ENCODE assay signal across 8 cellular contexts in genomic region chr12:89960011-89960507, GRCh38.
DNase-seq lines count a peak whose midpoint lies in the region; ATAC-seq and TF ChIP-seq lines count a peak whose summit lies in the region.

No MANE protein-coding gene starts in this region.

- no peaks in the 10 kb centered on the region for H3K9me2 ChIP-seq in SK-N-SH

- no peak overlapping the region for H3K4me2 ChIP-seq in SK-N-SH

- no peak for TF ChIP-seq POLR2A in sigmoid colon (IDR thresholded peaks at IDR 0.05)

- no peaks in the 10 kb centered on the region for H4K20me1 ChIP-seq in SK-N-SH (ENCODE audit: insufficient read depth)

- H3K4me3 ChIP-seq in sigmoid colon (no peak overlapping the region), SK-N-SH (ENCODE audit: low read depth in 2 of 2, low read length in 1 of 2) (no peak overlapping the region)

- intact Hi-C loops in sigmoid colon (cut with DNase I): no loop called here

- TF ChIP-seq EP300 in sigmoid colon (IDR thresholded peaks at IDR 0.05) (no peak), SK-N-SH (IDR thresholded peaks at IDR 0.05; ENCODE audit: borderline replicate concordance in 1 of 2, low read depth in 1 of 2, low read length in 1 of 2) (no peak)

- H3K9me3 ChIP-seq in sigmoid colon: no peaks in the 10 kb centered on the region
- H3K9me3 ChIP-seq in SK-N-SH: no peaks in the 10 kb centered on the region

- H3F3A ChIP-seq in SK-N-SH (replicated peaks; ENCODE audit: insufficient read depth): no peaks in the 10 kb centered on the region

- CTCF ChIA-PET in SK-N-SH (lab: Yijun Ruan, JAX): no interaction called here

- H3K4me1 ChIP-seq in sigmoid colon: peaks cover 0 to 6% (median 0%) of the 10 kb centered on the region in 4 donors
- H3K4me1 ChIP-seq in SK-N-SH (ENCODE audit: control insufficient read depth in 1 of 2, insufficient read depth in 2 of 2, low read depth in 1 of 2, low read length in 1 of 2): peaks cover 0 to 3% of the 10 kb centered on the region in 2 experiments; a peak in 3 of 4 replicates

- H3K27me3 ChIP-seq in sigmoid colon: no peaks in the 10 kb centered on the region
- no peaks in the 10 kb centered on the region for H3K27me3 ChIP-seq in SK-N-SH (ENCODE audit: insufficient read depth)

- no peaks in the 10 kb centered on the region for H3K79me2 ChIP-seq in SK-N-SH (ENCODE audit: insufficient read depth)

- peak; percentile 91 for ATAC-seq in GM18499 (IDR thresholded peaks at IDR 0.05; ENCODE audit: insufficient read depth, unreplicated experiment)
- ATAC-seq in GM21447 (IDR thresholded peaks at IDR 0.05; ENCODE audit: unreplicated experiment): peak; percentile 97
- ATAC-seq in HG03565 (IDR thresholded peaks at IDR 0.05; ENCODE audit: unreplicated experiment): peak; percentile 95

- no peak overlapping the region for H3K27ac ChIP-seq in sigmoid colon
- H3K27ac ChIP-seq in SK-N-SH (ENCODE audit: low read depth in 2 of 2, low read length in 1 of 2): no peak overlapping the region

- TF ChIP-seq RAD21 in SK-N-SH (IDR thresholded peaks at IDR 0.05; ENCODE audit: low read length): no peak

- TF ChIP-seq CTCF in sigmoid colon (IDR thresholded peaks at IDR 0.05): no peak
- no peak for TF ChIP-seq CTCF in SK-N-SH (IDR thresholded peaks at IDR 0.05)

- H3K9ac ChIP-seq in SK-N-SH: no peak overlapping the region

- POLR2A ChIA-PET in SK-N-SH (lab: Yijun Ruan, JAX): no interaction called here

- no peak overlapping the region; the same call in 1 of the 2 replicates for H2AFZ ChIP-seq in SK-N-SH (ENCODE audit: low read depth)

- H3K36me3 ChIP-seq in sigmoid colon (no peaks in the 10 kb centered on the region), SK-N-SH (replicated peaks in 1 of 2; ENCODE audit: control insufficient read depth in 1 of 2, insufficient read depth in 2 of 2, low read length in 1 of 2) (no peaks in the 10 kb centered on the region)

- DNase-seq in kidney glomerular epithelial cell (lab: John Stamatoyannopoulos, UW): peak; percentile 50
- no peak for DNase-seq in sigmoid colon
- no peak for DNase-seq in SK-N-SH
- no peak for DNase-seq in germinal center (ENCODE audit: low spot score)
- no peak for DNase-seq in DMS 273 treated with DMSO at 0.1 percent for 48 hours (lab: John Stamatoyannopoulos, UW)

- 43 to 61% methylated on average over 2 of the region's 2 CpGs for WGBS in sigmoid colon, 2 donors
- 80% methylated on average over 2 of the region's 2 CpGs for WGBS in SK-N-SH (ENCODE audit: low lambda C conversion rate)

TF ChIP-seq in SK-N-SH, 30 proteins besides CTCF, POLR2A, EP300 and RAD21:
- TF ChIP-seq GABPA (IDR thresholded peaks at IDR 0.05; ENCODE audit: low read depth) (no peak), TCF12 (IDR thresholded peaks at IDR 0.05) (no peak), PBX3 (IDR thresholded peaks at IDR 0.05) (no peak), FOXM1 (IDR thresholded peaks at IDR 0.05; ENCODE audit: low read depth) (no peak), MEF2A (IDR thresholded peaks at IDR 0.05; ENCODE audit: borderline replicate concordance, low read depth) (no peak), SIN3A (IDR thresholded peaks at IDR 0.05; ENCODE audit: borderline replicate concordance, low read depth, low read length) (no peak), MXI1 (IDR thresholded peaks at IDR 0.05; ENCODE audit: low read depth, low read length) (no peak), NRF1 (IDR thresholded peaks at IDR 0.05; ENCODE audit: low read depth, low read length) (no peak)
- TF ChIP-seq, protein P1, sequence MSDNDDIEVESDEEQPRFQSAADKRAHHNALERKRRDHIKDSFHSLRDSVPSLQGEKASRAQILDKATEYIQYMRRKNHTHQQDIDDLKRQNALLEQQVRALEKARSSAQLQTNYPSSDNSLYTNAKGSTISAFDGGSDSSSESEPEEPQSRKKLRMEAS (IDR thresholded peaks at IDR 0.05; ENCODE audit: low read depth): no peak
- TF ChIP-seq, protein P2, sequence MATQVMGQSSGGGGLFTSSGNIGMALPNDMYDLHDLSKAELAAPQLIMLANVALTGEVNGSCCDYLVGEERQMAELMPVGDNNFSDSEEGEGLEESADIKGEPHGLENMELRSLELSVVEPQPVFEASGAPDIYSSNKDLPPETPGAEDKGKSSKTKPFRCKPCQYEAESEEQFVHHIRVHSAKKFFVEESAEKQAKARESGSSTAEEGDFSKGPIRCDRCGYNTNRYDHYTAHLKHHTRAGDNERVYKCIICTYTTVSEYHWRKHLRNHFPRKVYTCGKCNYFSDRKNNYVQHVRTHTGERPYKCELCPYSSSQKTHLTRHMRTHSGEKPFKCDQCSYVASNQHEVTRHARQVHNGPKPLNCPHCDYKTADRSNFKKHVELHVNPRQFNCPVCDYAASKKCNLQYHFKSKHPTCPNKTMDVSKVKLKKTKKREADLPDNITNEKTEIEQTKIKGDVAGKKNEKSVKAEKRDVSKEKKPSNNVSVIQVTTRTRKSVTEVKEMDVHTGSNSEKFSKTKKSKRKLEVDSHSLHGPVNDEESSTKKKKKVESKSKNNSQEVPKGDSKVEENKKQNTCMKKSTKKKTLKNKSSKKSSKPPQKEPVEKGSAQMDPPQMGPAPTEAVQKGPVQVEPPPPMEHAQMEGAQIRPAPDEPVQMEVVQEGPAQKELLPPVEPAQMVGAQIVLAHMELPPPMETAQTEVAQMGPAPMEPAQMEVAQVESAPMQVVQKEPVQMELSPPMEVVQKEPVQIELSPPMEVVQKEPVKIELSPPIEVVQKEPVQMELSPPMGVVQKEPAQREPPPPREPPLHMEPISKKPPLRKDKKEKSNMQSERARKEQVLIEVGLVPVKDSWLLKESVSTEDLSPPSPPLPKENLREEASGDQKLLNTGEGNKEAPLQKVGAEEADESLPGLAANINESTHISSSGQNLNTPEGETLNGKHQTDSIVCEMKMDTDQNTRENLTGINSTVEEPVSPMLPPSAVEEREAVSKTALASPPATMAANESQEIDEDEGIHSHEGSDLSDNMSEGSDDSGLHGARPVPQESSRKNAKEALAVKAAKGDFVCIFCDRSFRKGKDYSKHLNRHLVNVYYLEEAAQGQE (IDR thresholded peaks at IDR 0.05; ENCODE audit: low read depth, low read length): no peak
TF ChIP-seq in SK-N-SH: peak in this region for 0.
